In genomic region chr16:85285681-85286065, GRCh38 we compare ENCODE assay signal across 1 cellular context.
TF ChIP-seq lines count a peak whose summit lies in the region.

No MANE protein-coding gene starts in this region.

TF ChIP-seq in liver, 16 proteins besides CTCF, POLR2A, EP300 and RAD21 (continued from another document):
- TF ChIP-seq, protein P1, sequence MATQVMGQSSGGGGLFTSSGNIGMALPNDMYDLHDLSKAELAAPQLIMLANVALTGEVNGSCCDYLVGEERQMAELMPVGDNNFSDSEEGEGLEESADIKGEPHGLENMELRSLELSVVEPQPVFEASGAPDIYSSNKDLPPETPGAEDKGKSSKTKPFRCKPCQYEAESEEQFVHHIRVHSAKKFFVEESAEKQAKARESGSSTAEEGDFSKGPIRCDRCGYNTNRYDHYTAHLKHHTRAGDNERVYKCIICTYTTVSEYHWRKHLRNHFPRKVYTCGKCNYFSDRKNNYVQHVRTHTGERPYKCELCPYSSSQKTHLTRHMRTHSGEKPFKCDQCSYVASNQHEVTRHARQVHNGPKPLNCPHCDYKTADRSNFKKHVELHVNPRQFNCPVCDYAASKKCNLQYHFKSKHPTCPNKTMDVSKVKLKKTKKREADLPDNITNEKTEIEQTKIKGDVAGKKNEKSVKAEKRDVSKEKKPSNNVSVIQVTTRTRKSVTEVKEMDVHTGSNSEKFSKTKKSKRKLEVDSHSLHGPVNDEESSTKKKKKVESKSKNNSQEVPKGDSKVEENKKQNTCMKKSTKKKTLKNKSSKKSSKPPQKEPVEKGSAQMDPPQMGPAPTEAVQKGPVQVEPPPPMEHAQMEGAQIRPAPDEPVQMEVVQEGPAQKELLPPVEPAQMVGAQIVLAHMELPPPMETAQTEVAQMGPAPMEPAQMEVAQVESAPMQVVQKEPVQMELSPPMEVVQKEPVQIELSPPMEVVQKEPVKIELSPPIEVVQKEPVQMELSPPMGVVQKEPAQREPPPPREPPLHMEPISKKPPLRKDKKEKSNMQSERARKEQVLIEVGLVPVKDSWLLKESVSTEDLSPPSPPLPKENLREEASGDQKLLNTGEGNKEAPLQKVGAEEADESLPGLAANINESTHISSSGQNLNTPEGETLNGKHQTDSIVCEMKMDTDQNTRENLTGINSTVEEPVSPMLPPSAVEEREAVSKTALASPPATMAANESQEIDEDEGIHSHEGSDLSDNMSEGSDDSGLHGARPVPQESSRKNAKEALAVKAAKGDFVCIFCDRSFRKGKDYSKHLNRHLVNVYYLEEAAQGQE (IDR thresholded peaks at IDR 0.05), result no peak
- TF ChIP-seq, protein P2, sequence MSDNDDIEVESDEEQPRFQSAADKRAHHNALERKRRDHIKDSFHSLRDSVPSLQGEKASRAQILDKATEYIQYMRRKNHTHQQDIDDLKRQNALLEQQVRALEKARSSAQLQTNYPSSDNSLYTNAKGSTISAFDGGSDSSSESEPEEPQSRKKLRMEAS (IDR thresholded peaks at IDR 0.05), result no peak
- no peak for TF ChIP-seq JUND (IDR thresholded peaks at IDR 0.05)
- TF ChIP-seq EGR1 (IDR thresholded peaks at IDR 0.05; ENCODE audit: low read depth in 2 of 2), result no peak
